In genomic region chr20:1171461-1172093, GRCh38 we compare ENCODE assay signal across 12 cellular contexts. TPM values are rescaled to one million over a fixed set of nuclear protein-coding genes. Genes with fewer than 3 reads are reported as not detected.
DNase-seq lines count a peak whose midpoint lies in the region; ATAC-seq and TF ChIP-seq lines count a peak whose summit lies in the region.
"Had no signal": no experiment of that assay in that cellular context is flagged by ENCODE, and none has a peak within 500 bp of the region (broad histone marks: within the 10 kb centered on the region; RNA-seq: fewer than 3 reads in every experiment).

No MANE protein-coding gene starts in this region.

- no peaks in the 10 kb centered on the region for H3K79me2 ChIP-seq in mesendoderm (ENCODE audit: control insufficient read depth, insufficient read depth, low read length)

- WGBS in mesendoderm (ENCODE audit: extremely low coverage, insufficient coverage, low lambda C conversion rate): no CpG with 5 or more reads among the region's 4 CpGs

- TF ChIP-seq POLR2A in GM18505 (IDR thresholded peaks at IDR 0.05; ENCODE audit: borderline replicate concordance, extremely low read depth, insufficient read depth, insufficient read length): no peak

- H3K9ac ChIP-seq in mesendoderm (ENCODE audit: low read length): no peak overlapping the region

- DNase-seq in DMS 273 (lab: John Stamatoyannopoulos, UW; ENCODE audit: unreplicated experiment): peak; percentile 24
- no peak for DNase-seq in DMS 273 treated with DMSO at 0.1 percent for 48 hours (lab: John Stamatoyannopoulos, UW)
- peak; percentile 17 for DNase-seq in KG1 (lab: John Stamatoyannopoulos, UW)
- peak; percentile 38 for DNase-seq in astrocyte of the spinal cord (ENCODE audit: low read depth, low spot score)
- DNase-seq in mesendoderm: peak; percentile 74
- DNase-seq: effector CD8-positive, alpha-beta T cell had no signal

- no peak overlapping the region for H3K27ac ChIP-seq in mesendoderm (ENCODE audit: low read depth, low read length)
- H3K27ac ChIP-seq: 22Rv1, PC-9, skin epidermis had no signal

- H3K4me1 ChIP-seq in mesendoderm (ENCODE audit: control insufficient read depth, low read depth, low read length): no peaks in the 10 kb centered on the region

- TF ChIP-seq CTCF in astrocyte of the spinal cord (IDR thresholded peaks at IDR 0.05; ENCODE audit: low read depth, low read length): no peak

- H2BK15ac ChIP-seq in mesendoderm (replicated peaks; ENCODE audit: low read depth): no peak overlapping the region

- no peak overlapping the region for H3K4ac ChIP-seq in mesendoderm (ENCODE audit: low read depth, low read length)

- no peak overlapping the region for H4K5ac ChIP-seq in mesendoderm (ENCODE audit: low read length)

- no peak overlapping the region for H2AK5ac ChIP-seq in mesendoderm (ENCODE audit: low read length)

- no peak overlapping the region for H3K56ac ChIP-seq in mesendoderm (ENCODE audit: low read length)

- H3K18ac ChIP-seq in mesendoderm (ENCODE audit: low read length): no peak overlapping the region

- no peak overlapping the region for H4K8ac ChIP-seq in mesendoderm (ENCODE audit: low read depth, low read length)

- H3K79me1 ChIP-seq in mesendoderm (ENCODE audit: low read length): no peaks in the 10 kb centered on the region

- no peak overlapping the region for H3K4me2 ChIP-seq in mesendoderm (ENCODE audit: low read length)
- H3K4me2 ChIP-seq: PC-9 had no signal

- H3K27me3 ChIP-seq in mesendoderm (ENCODE audit: insufficient read depth, low read length, poor library complexity): no peaks in the 10 kb centered on the region

- in situ Hi-C loops in astrocyte of the spinal cord (cut with HindIII; ENCODE audit: low sequenced_read_pairs): no loop called here

- peaks cover 4% of the 10 kb centered on the region for H3K36me3 ChIP-seq in mesendoderm (ENCODE audit: control insufficient read depth, insufficient read depth, low read length)

- no peak for ATAC-seq in GM18505 (IDR thresholded peaks at IDR 0.05; ENCODE audit: unreplicated experiment)
- ATAC-seq in HG03139 (IDR thresholded peaks at IDR 0.05; ENCODE audit: unreplicated experiment): no peak
- no peak for ATAC-seq in GM21786 (IDR thresholded peaks at IDR 0.05; ENCODE audit: unreplicated experiment)

- no peak overlapping the region for H3K23ac ChIP-seq in mesendoderm (ENCODE audit: low read length)

- H2BK5ac ChIP-seq in mesendoderm (ENCODE audit: low read length): no peak overlapping the region

- H3K4me3 ChIP-seq in astrocyte of the spinal cord (ENCODE audit: low read depth, low read length) (no peak overlapping the region), mesendoderm (ENCODE audit: low read length) (no peak overlapping the region)
- H3K4me3 ChIP-seq: PC-9, skin epidermis had no signal

- no peak overlapping the region for H2BK120ac ChIP-seq in mesendoderm (ENCODE audit: low read depth, low read length)

RNA-seq across cellular contexts. Expression of gene TMEM74B, which starts 13.2 kb away (rescaled TPM):
- 1.0 TPM for polyA plus RNA-seq in mesendoderm (2013, experiment 1 of 2)
- polyA plus RNA-seq in mesendoderm (2013, experiment 2 of 2): 0.85 TPM

RNA-seq across cellular contexts. Expression of gene C20orf202, which starts 31.7 kb away (rescaled TPM):
- not detected for polyA plus RNA-seq in mesendoderm (2013, experiment 1 of 2)
- not detected for polyA plus RNA-seq in mesendoderm (2013, experiment 2 of 2)

RNA-seq across cellular contexts. Expression of gene PSMF1, which starts 53.2 kb away (rescaled TPM):
- polyA plus RNA-seq in mesendoderm (2013, experiment 1 of 2): 82.3 TPM
- 83.2 TPM for polyA plus RNA-seq in mesendoderm (2013, experiment 2 of 2)

RNA-seq across cellular contexts. Expression of gene RAD21L1, which starts 54.3 kb away (rescaled TPM):
- 0.06 TPM for polyA plus RNA-seq in mesendoderm (2013, experiment 1 of 2)
- 0.11 TPM for polyA plus RNA-seq in mesendoderm (2013, experiment 2 of 2)
